Comparison of ENCODE assay signal across 15 cellular contexts in genomic region chrX:115494133-115494532, GRCh38.
DNase-seq lines count a peak whose midpoint lies in the region; ATAC-seq and TF ChIP-seq lines count a peak whose summit lies in the region.
"Had no signal": no experiment of that assay in that cellular context is flagged by ENCODE, and none has a peak within 500 bp of the region (broad histone marks: within the 10 kb centered on the region; RNA-seq: fewer than 3 reads in every experiment).

No MANE protein-coding gene starts in this region.

- no peak for TF ChIP-seq POLR2A in tibial nerve (IDR thresholded peaks at IDR 0.05)

- H3K36me3 ChIP-seq in ectodermal cell (ENCODE audit: control insufficient read depth, insufficient read depth, low read length), result no peaks in the 10 kb centered on the region
- no peaks in the 10 kb centered on the region for H3K36me3 ChIP-seq in tibial nerve
- H3K36me3 ChIP-seq: BLaER1, heart left ventricle, prostate gland, thoracic aorta had no signal

- no peaks in the 10 kb centered on the region for H3K27me3 ChIP-seq in ectodermal cell (ENCODE audit: control insufficient read depth, insufficient read depth, low read length, poor library complexity, severe bottlenecking)
- peaks cover 0 to 35% of the 10 kb centered on the region in 2 donors for H3K27me3 ChIP-seq in tibial nerve

- TF ChIP-seq CTCF in tibial nerve (IDR thresholded peaks at IDR 0.05), result no peak

- no peak for TF ChIP-seq EP300 in tibial nerve (IDR thresholded peaks at IDR 0.05)

- H3K9me3 ChIP-seq in ectodermal cell (ENCODE audit: control insufficient read depth, low read length) (no peaks in the 10 kb centered on the region), tibial nerve (no peaks in the 10 kb centered on the region)
- H3K9me3 ChIP-seq: BLaER1, heart left ventricle, prostate gland, thoracic aorta had no signal

- peak overlapping the region; percentile 55 for H3K27ac ChIP-seq in ectodermal cell (ENCODE audit: insufficient read depth, low read depth, low read length, poor library complexity, severe bottlenecking)
- no peak overlapping the region for H3K27ac ChIP-seq in tibial nerve
- H3K27ac ChIP-seq: BLaER1, heart left ventricle, prostate gland had no signal

- H3K4me1 ChIP-seq in ectodermal cell (ENCODE audit: control insufficient read depth, insufficient read depth, low read length) (no peaks in the 10 kb centered on the region), tibial nerve (peaks cover 0 to 16% (median 0%) of the 10 kb centered on the region in 4 donors)
- H3K4me1 ChIP-seq: prostate gland had no signal

- no peak for ATAC-seq in HG02571 (IDR thresholded peaks at IDR 0.05; ENCODE audit: unreplicated experiment)
- ATAC-seq: activated T-cell treated with anti-CD3 and anti-CD28 coated beads, Interleukin-2, amount 50 U/mL, for 72 hours; heart left ventricle had no signal

- H3K4me3 ChIP-seq in ectodermal cell (ENCODE audit: insufficient read depth, low read depth, low read length), result no peak overlapping the region
- no peak overlapping the region for H3K4me3 ChIP-seq in tibial nerve
- H3K4me3 ChIP-seq: BLaER1, heart left ventricle, prostate gland, thoracic aorta had no signal

- 41 to 74% methylated on average over 2 of the region's 3 CpGs for WGBS in ectodermal cell, 2 experiments
- 17 to 26% methylated on average over 3 of the region's 3 CpGs for WGBS in tibial nerve, 2 donors

- DNase-seq in LHCN-M2 (ENCODE audit: low read depth), result peak; percentile 44
- peak; percentile 74 for DNase-seq in NCI-H510A treated with DMSO at 0.1 percent for 48 hours (lab: John Stamatoyannopoulos, UW)
- peak; percentile 77 for DNase-seq in putamen (ENCODE audit: low spot score)
- no peak for DNase-seq in stimulated activated CD4-positive, alpha-beta T cell treated with anti-CD3 and anti-CD28 coated beads, Interleukin-15, amount 100 ng/mL, for 24 hours
- no peak for DNase-seq in tibial nerve (ENCODE audit: low spot score in 2 of 2)
- DNase-seq: activated T-cell treated with anti-CD3 and anti-CD28 coated beads, Interleukin-2, amount 50 U/mL, for 72 hours; cerebellar nuclear complex; EL; heart left ventricle; SHP77 treated with DMSO at 0.1 percent for 48 hours had no signal

Comparison
In these comparisons a context has a peak if more than half of its experiments do, and no peak if none do; other contexts are left out.
1. DNase-seq: peak in LHCN-M2 (single experiment), NCI-H510A treated with DMSO at 0.1 percent for 48 hours (single experiment) and putamen (single experiment); none in stimulated activated CD4-positive, alpha-beta T cell treated with anti-CD3 and anti-CD28 coated beads, Interleukin-15, amount 100 ng/mL, for 24 hours (single experiment) and tibial nerve (0 of 2).